Comparison of ENCODE assay signal across 1 cellular context in the genomic region with DNA sequence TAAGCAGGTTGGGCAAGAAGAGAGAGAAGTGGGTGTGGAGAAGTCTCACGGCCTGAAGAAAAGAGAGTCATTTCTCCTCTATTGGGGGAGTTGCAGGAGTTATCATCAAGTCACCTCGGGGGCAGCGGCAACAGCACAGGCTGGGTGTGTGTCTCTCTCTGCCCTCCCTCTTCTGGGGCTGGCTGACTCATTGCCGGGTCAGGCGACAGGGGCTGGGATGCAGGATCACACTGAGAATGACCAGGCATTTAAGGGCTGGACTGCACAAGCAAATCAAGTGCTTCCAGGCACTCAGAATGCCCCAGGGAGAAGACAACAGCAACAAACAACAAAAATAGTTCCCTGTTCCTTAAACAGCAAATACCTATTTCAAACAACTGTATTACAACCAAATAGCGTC.
TF ChIP-seq lines count a peak whose summit lies in the region.

No MANE protein-coding gene starts in this region.

TF ChIP-seq in K562, 482 proteins besides CTCF, POLR2A, EP300 and RAD21 (continued from another document):
- TF ChIP-seq, protein P1, sequence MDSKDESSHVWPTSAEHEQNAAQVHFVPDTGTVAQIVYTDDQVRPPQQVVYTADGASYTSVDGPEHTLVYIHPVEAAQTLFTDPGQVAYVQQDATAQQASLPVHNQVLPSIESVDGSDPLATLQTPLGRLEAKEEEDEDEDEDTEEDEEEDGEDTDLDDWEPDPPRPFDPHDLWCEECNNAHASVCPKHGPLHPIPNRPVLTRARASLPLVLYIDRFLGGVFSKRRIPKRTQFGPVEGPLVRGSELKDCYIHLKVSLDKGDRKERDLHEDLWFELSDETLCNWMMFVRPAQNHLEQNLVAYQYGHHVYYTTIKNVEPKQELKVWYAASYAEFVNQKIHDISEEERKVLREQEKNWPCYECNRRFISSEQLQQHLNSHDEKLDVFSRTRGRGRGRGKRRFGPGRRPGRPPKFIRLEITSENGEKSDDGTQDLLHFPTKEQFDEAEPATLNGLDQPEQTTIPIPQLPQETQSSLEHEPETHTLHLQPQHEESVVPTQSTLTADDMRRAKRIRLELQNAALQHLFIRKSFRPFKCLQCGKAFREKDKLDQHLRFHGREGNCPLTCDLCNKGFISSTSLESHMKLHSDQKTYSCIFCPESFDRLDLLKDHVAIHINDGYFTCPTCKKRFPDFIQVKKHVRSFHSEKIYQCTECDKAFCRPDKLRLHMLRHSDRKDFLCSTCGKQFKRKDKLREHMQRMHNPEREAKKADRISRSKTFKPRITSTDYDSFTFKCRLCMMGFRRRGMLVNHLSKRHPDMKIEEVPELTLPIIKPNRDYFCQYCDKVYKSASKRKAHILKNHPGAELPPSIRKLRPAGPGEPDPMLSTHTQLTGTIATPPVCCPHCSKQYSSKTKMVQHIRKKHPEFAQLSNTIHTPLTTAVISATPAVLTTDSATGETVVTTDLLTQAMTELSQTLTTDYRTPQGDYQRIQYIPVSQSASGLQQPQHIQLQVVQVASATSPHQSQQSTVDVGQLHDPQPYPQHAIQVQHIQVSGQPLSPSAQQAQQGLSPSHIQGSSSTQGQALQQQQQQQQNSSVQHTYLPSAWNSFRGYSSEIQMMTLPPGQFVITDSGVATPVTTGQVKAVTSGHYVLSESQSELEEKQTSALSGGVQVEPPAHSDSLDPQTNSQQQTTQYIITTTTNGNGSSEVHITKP (IDR thresholded peaks at IDR 0.05; ENCODE audit: partially characterized antibody), result no peak
- TF ChIP-seq, protein P2, sequence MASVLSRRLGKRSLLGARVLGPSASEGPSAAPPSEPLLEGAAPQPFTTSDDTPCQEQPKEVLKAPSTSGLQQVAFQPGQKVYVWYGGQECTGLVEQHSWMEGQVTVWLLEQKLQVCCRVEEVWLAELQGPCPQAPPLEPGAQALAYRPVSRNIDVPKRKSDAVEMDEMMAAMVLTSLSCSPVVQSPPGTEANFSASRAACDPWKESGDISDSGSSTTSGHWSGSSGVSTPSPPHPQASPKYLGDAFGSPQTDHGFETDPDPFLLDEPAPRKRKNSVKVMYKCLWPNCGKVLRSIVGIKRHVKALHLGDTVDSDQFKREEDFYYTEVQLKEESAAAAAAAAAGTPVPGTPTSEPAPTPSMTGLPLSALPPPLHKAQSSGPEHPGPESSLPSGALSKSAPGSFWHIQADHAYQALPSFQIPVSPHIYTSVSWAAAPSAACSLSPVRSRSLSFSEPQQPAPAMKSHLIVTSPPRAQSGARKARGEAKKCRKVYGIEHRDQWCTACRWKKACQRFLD (CRISPR knock-in tag; IDR thresholded peaks at IDR 0.05), result no peak
- TF ChIP-seq JUN (IDR thresholded peaks at IDR 0.05; ENCODE audit: borderline replicate concordance, low read depth, low read length) (peak; percentile 46; the same call in 1 of the 2 replicates), JUN (CRISPR knock-in tag; IDR thresholded peaks at IDR 0.05; ENCODE audit: borderline replicate concordance) (no peak), ZNF311 (CRISPR knock-in tag; IDR thresholded peaks at IDR 0.05) (no peak), FOXK2 (conservative IDR thresholded peaks at IDR 0.05 in 1 of 2, IDR thresholded peaks at IDR 0.05 in 1 of 2; ENCODE audit: low read depth in 2 of 2) (no peak), TBP (optimal IDR thresholded peaks at IDR 0.05; ENCODE audit: low read depth, low read length) (peak; percentile 29), ZNF586 (CRISPR knock-in tag; conservative IDR thresholded peaks at IDR 0.05) (no peak), BRCA1 (IDR thresholded peaks at IDR 0.05) (no peak), BRCA1 (CRISPR knock-in tag; IDR thresholded peaks at IDR 0.05) (no peak), TAF9B (IDR thresholded peaks at IDR 0.05; ENCODE audit: partially characterized antibody) (peak; percentile 14), NFE2 (IDR thresholded peaks at IDR 0.05; ENCODE audit: low read depth) (peak; percentile 86), ARHGAP35 (IDR thresholded peaks at IDR 0.05; ENCODE audit: partially characterized antibody) (no peak), MAFF (IDR thresholded peaks at IDR 0.05; ENCODE audit: low read length) (peak; percentile 24; the same call in 1 of the 2 replicates), CXXC5 (CRISPR knock-in tag; IDR thresholded peaks at IDR 0.05) (no peak), KLF1 (tag; IDR thresholded peaks at IDR 0.05) (no peak), ARID1B (IDR thresholded peaks at IDR 0.05) (peak; percentile 61), ZBTB7A (IDR thresholded peaks at IDR 0.05; ENCODE audit: borderline replicate concordance, control insufficient read depth, low read depth, low read length) (0 out of 2 replicates have a peak, but pooled peaks have one; percentile 25), JUND (IDR thresholded peaks at IDR 0.05; ENCODE audit: borderline replicate concordance, low read depth, low read length) (peak; percentile 88), JUND (tag; IDR thresholded peaks at IDR 0.05; ENCODE audit: borderline replicate concordance, low read depth, low read length) (peak; percentile 77; the same call in 1 of the 3 replicates), ZNF124 (CRISPR knock-in tag; IDR thresholded peaks at IDR 0.05) (no peak), RCOR1 (IDR thresholded peaks at IDR 0.05; ENCODE audit: borderline replicate concordance in 1 of 2, low read depth in 2 of 2, low read length in 2 of 2) (0 out of 4 replicates have a peak, but pooled peaks of 1 of the 2 experiments have one; percentile 33), ZNF780A (CRISPR knock-in tag; IDR thresholded peaks at IDR 0.05) (no peak), ZEB2 (IDR thresholded peaks at IDR 0.05) (no peak), PML (IDR thresholded peaks at IDR 0.05; ENCODE audit: low read length) (no peak), MIER1 (IDR thresholded peaks at IDR 0.05; ENCODE audit: low read depth) (no peak)
- TF ChIP-seq, protein P3, sequence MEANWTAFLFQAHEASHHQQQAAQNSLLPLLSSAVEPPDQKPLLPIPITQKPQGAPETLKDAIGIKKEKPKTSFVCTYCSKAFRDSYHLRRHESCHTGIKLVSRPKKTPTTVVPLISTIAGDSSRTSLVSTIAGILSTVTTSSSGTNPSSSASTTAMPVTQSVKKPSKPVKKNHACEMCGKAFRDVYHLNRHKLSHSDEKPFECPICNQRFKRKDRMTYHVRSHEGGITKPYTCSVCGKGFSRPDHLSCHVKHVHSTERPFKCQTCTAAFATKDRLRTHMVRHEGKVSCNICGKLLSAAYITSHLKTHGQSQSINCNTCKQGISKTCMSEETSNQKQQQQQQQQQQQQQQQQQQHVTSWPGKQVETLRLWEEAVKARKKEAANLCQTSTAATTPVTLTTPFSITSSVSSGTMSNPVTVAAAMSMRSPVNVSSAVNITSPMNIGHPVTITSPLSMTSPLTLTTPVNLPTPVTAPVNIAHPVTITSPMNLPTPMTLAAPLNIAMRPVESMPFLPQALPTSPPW (CRISPR knock-in tag; IDR thresholded peaks at IDR 0.05), result peak; percentile 69
- TF ChIP-seq, protein P4, sequence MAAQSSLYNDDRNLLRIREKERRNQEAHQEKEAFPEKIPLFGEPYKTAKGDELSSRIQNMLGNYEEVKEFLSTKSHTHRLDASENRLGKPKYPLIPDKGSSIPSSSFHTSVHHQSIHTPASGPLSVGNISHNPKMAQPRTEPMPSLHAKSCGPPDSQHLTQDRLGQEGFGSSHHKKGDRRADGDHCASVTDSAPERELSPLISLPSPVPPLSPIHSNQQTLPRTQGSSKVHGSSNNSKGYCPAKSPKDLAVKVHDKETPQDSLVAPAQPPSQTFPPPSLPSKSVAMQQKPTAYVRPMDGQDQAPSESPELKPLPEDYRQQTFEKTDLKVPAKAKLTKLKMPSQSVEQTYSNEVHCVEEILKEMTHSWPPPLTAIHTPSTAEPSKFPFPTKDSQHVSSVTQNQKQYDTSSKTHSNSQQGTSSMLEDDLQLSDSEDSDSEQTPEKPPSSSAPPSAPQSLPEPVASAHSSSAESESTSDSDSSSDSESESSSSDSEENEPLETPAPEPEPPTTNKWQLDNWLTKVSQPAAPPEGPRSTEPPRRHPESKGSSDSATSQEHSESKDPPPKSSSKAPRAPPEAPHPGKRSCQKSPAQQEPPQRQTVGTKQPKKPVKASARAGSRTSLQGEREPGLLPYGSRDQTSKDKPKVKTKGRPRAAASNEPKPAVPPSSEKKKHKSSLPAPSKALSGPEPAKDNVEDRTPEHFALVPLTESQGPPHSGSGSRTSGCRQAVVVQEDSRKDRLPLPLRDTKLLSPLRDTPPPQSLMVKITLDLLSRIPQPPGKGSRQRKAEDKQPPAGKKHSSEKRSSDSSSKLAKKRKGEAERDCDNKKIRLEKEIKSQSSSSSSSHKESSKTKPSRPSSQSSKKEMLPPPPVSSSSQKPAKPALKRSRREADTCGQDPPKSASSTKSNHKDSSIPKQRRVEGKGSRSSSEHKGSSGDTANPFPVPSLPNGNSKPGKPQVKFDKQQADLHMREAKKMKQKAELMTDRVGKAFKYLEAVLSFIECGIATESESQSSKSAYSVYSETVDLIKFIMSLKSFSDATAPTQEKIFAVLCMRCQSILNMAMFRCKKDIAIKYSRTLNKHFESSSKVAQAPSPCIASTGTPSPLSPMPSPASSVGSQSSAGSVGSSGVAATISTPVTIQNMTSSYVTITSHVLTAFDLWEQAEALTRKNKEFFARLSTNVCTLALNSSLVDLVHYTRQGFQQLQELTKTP (IDR thresholded peaks at IDR 0.05; ENCODE audit: low read depth in 1 of 2, partially characterized antibody in 2 of 2), result no peak
- TF ChIP-seq, protein P5, sequence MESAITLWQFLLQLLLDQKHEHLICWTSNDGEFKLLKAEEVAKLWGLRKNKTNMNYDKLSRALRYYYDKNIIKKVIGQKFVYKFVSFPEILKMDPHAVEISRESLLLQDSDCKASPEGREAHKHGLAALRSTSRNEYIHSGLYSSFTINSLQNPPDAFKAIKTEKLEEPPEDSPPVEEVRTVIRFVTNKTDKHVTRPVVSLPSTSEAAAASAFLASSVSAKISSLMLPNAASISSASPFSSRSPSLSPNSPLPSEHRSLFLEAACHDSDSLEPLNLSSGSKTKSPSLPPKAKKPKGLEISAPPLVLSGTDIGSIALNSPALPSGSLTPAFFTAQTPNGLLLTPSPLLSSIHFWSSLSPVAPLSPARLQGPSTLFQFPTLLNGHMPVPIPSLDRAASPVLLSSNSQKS (CRISPR knock-in tag; IDR thresholded peaks at IDR 0.05), result no peak
- TF ChIP-seq, protein P6, sequence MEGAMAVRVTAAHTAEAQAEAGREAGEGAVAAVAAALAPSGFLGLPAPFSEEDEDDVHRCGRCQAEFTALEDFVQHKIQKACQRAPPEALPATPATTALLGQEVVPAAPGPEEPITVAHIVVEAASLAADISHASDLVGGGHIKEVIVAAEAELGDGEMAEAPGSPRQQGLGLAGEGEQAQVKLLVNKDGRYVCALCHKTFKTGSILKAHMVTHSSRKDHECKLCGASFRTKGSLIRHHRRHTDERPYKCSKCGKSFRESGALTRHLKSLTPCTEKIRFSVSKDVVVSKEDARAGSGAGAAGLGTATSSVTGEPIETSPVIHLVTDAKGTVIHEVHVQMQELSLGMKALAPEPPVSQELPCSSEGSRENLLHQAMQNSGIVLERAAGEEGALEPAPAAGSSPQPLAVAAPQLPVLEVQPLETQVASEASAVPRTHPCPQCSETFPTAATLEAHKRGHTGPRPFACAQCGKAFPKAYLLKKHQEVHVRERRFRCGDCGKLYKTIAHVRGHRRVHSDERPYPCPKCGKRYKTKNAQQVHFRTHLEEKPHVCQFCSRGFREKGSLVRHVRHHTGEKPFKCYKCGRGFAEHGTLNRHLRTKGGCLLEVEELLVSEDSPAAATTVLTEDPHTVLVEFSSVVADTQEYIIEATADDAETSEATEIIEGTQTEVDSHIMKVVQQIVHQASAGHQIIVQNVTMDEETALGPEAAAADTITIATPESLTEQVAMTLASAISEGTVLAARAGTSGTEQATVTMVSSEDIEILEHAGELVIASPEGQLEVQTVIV (CRISPR knock-in tag; IDR thresholded peaks at IDR 0.05; ENCODE audit: borderline replicate concordance), result no peak
